ENCODE assay signal across 8 cellular contexts in the genomic region with DNA sequence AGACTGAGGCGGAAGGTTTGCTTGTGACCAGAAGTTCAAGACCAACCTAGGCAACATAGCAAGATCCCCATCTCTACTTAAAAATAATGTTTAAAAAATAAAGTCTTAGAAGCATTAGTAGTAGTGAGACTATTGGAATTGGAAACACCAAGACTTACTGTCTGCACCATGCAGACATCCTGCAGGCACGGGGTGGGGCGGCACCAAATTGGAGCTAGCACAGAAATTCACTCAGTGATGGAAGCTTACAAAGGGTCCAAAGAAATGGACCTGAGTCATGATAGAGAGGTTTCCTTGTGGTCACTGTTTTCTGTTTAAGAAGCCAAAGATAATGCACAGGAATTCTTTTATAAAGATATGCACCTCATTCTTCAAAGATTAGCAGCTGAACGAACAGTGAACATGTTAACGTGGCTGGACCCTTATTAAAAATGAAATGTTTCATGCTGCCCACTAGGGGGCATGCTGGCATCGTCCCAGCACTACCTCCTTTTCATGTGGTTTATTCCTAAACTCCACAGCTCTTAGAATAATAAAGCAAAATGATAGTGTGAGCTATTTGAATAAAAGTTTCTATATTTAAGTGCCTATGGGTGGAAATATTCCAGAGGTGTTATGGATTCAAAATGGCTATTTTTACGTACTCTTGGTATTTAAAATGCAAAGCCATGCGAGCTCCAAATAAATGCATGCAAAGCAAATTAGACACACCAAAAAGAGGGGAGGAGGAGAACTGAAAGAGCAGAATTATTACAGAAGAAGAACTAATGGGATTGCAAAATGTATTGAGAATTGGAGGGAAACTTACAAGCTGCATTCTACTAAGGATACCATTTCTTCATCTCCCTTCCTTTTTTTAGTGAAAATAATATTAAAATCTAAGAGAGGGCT. TPM values are rescaled to one million over a fixed set of nuclear protein-coding genes. Genes with fewer than 3 reads are reported as not detected.
DNase-seq lines count a peak whose midpoint lies in the region; ATAC-seq and TF ChIP-seq lines count a peak whose summit lies in the region.

No MANE protein-coding gene starts in this region.

- no peaks in the 10 kb centered on the region for H3K9me3 Mint-ChIP-seq in activated CD4-positive, alpha-beta memory T cell treated with anti-CD3 and anti-CD28 coated beads for 36 hours
- H3K9me3 Mint-ChIP-seq in naive thymus-derived CD8-positive, alpha-beta T cell: peaks cover 0 to 1% (median 0%) of the 10 kb centered on the region in 9 donors

- no peaks in the 10 kb centered on the region for H3K9me2 ChIP-seq in GM23248 (ENCODE audit: insufficient read depth)

- H3K27ac Mint-ChIP-seq in activated CD4-positive, alpha-beta memory T cell treated with anti-CD3 and anti-CD28 coated beads for 36 hours: no peak overlapping the region
- peak overlapping the region in 1 of 10 donors; percentile 60 for H3K27ac Mint-ChIP-seq in naive thymus-derived CD8-positive, alpha-beta T cell

- no peaks in the 10 kb centered on the region for H3K4me1 ChIP-seq in GM23248 (ENCODE audit: insufficient read depth)
- no peaks in the 10 kb centered on the region for H3K4me1 ChIP-seq in esophagus squamous epithelium
- no peaks in the 10 kb centered on the region for H3K4me1 ChIP-seq in aorta (ENCODE audit: control insufficient read depth in 1 of 2, insufficient read depth in 2 of 2, low read length in 2 of 2)

- peaks cover 34% of the 10 kb centered on the region for H3K36me3 Mint-ChIP-seq in activated CD4-positive, alpha-beta memory T cell treated with anti-CD3 and anti-CD28 coated beads for 36 hours
- peaks cover 0 to 61% (median 8%) of the 10 kb centered on the region in 3 donors for H3K36me3 Mint-ChIP-seq in naive thymus-derived CD8-positive, alpha-beta T cell

- H2AFZ ChIP-seq in GM23248: peak overlapping the region; percentile 33; the same call in 1 of the 2 replicates

- H3K27me3 ChIP-seq in GM23248 (replicated peaks; ENCODE audit: insufficient read depth) (no peaks in the 10 kb centered on the region), esophagus squamous epithelium (no peaks in the 10 kb centered on the region), aorta (ENCODE audit: control insufficient read depth in 1 of 2, insufficient read depth in 2 of 2, low read length in 1 of 2) (no peaks in the 10 kb centered on the region)

- TF ChIP-seq CTCF in esophagus squamous epithelium (IDR thresholded peaks at IDR 0.05): peak; percentile 64 to 85 (median 82)

- no peaks in the 10 kb centered on the region for H3K79me2 ChIP-seq in GM23248 (ENCODE audit: insufficient read depth)

- no peaks in the 10 kb centered on the region for H3K27me3 Mint-ChIP-seq in activated CD4-positive, alpha-beta memory T cell treated with anti-CD3 and anti-CD28 coated beads for 36 hours
- no peaks in the 10 kb centered on the region for H3K27me3 Mint-ChIP-seq in naive thymus-derived CD8-positive, alpha-beta T cell

- intact Hi-C loops in activated CD4-positive, alpha-beta memory T cell treated with anti-CD3 and anti-CD28 coated beads for 36 hours (cut with micrococcal nuclease): loop anchor here (1.0 kb wide), 3 partner anchors 11 to 156 kb away; no protein-coding TSS in a partner anchor
- intact Hi-C loops in esophagus squamous epithelium (cut with DNase I): loop anchor here (5.0 kb wide), 1 partner anchor 151 kb away; no protein-coding TSS in a partner anchor
- intact Hi-C loops in aorta (cut with DNase I): loop anchor here (1.0 to 5.0 kb wide), 3 partner anchors 136 to 155 kb away; partner anchors contain the start of gene ABI1 (in 1 of the 2)

- H3K4me3 ChIP-seq in GM23248: no peak overlapping the region
- no peak overlapping the region for H3K4me3 ChIP-seq in esophagus squamous epithelium
- H3K4me3 ChIP-seq in aorta (ENCODE audit: low read length in 2 of 2): no peak overlapping the region

- WGBS in GM23248 (ENCODE audit: low coverage in 1 of 2, low lambda C conversion rate in 2 of 2, missing lambda C conversion rate in 2 of 2), 2 experiments: 48 to 50% methylated on average over 8 of the region's 8 CpGs
- 56 to 58% methylated on average over 8 of the region's 8 CpGs for WGBS in esophagus squamous epithelium, 2 donors
- 44 to 45% methylated on average over 8 of the region's 8 CpGs for WGBS in aorta, 2 donors

- peaks cover 15% of the 10 kb centered on the region for H3F3A ChIP-seq in GM23248 (ENCODE audit: insufficient read depth)

- H3K36me3 ChIP-seq in GM23248 (ENCODE audit: low read depth) (no peaks in the 10 kb centered on the region; the same call in 1 of the 2 replicates), esophagus squamous epithelium (peaks cover 0 to 87% (median 0%) of the 10 kb centered on the region in 3 donors), aorta (ENCODE audit: control insufficient read depth in 1 of 2, insufficient read depth in 2 of 2, low read length in 1 of 2) (no peaks in the 10 kb centered on the region)

- CTCF ChIA-PET in activated CD4-positive, alpha-beta memory T cell treated with anti-CD3 and anti-CD28 coated beads for 36 hours (lab: Charles Lee): interaction anchor here (0.6 to 3.3 kb wide), 52 partner anchors 8 to 1602 kb away, joined by 3 to 131 read pairs (median 5); partner anchors contain the start of genes ABI1, PDSS1 and YME1L1

- H3K27ac ChIP-seq in GM23248 (no peak overlapping the region), esophagus squamous epithelium (no peak overlapping the region), aorta (ENCODE audit: low read depth in 1 of 2, low read length in 2 of 2) (no peak overlapping the region)

- H3K4me2 ChIP-seq in GM23248 (ENCODE audit: unreplicated experiment): no peak overlapping the region

- no peak for TF ChIP-seq POLR2A in esophagus squamous epithelium (IDR thresholded peaks at IDR 0.05)

- no peak overlapping the region for H3K4me3 Mint-ChIP-seq in activated CD4-positive, alpha-beta memory T cell treated with anti-CD3 and anti-CD28 coated beads for 36 hours
- H3K4me3 Mint-ChIP-seq in naive thymus-derived CD8-positive, alpha-beta T cell: no peak overlapping the region

- H3K4me1 Mint-ChIP-seq in activated CD4-positive, alpha-beta memory T cell treated with anti-CD3 and anti-CD28 coated beads for 36 hours (ENCODE audit: low read depth): peaks cover 4% of the 10 kb centered on the region
- peaks cover 4 to 15% (median 9%) of the 10 kb centered on the region in 4 donors for H3K4me1 Mint-ChIP-seq in naive thymus-derived CD8-positive, alpha-beta T cell

- peak; percentile 59 to 72 for ATAC-seq in naive thymus-derived CD8-positive, alpha-beta T cell
- peak; percentile 82 for ATAC-seq in aorta (ENCODE audit: low FRiP score)
- ATAC-seq in HG03469 (IDR thresholded peaks at IDR 0.05; ENCODE audit: unreplicated experiment): no peak

- no peaks in the 10 kb centered on the region for H4K20me1 ChIP-seq in GM23248 (ENCODE audit: insufficient read depth)

- no peak overlapping the region for H3K9ac ChIP-seq in GM23248

- in situ Hi-C loops in Caki2 (cut with HindIII; ENCODE audit: low pct_unique_long_range_greater_than_20kb, low sequenced_read_pairs) (no loop called here), GM23248 (cut with MboI) (loop anchor here (5.0 kb wide), 1 partner anchor 141 kb away; no protein-coding TSS in a partner anchor)

- POLR2A ChIA-PET in activated CD4-positive, alpha-beta memory T cell treated with anti-CD3 and anti-CD28 coated beads for 36 hours (lab: Charles Lee): interaction anchor here (0.6 to 0.9 kb wide), 3 partner anchors 11 to 20 kb away, joined by 3 to 4 read pairs (median 3); no protein-coding TSS in a partner anchor
- POLR2A ChIA-PET in naive thymus-derived CD8-positive, alpha-beta T cell (lab: Charles Lee): no interaction called here

- DNase-seq in Caki2 (ENCODE audit: low read depth) (peak; percentile 32), GM23248 (peak; percentile 68), NCI-H526 treated with DMSO at 0.1 percent for 48 hours (lab: John Stamatoyannopoulos, UW) (peak; percentile 13), esophagus squamous epithelium (lab: John Stamatoyannopoulos, UW) (no peak), aorta (peak; percentile 77 to 86)
- DNase-seq in activated CD4-positive, alpha-beta memory T cell treated with anti-CD3 and anti-CD28 coated beads for 36 hours: peak; percentile 58
- peak; percentile 20 to 66 (median 41) for DNase-seq in naive thymus-derived CD8-positive, alpha-beta T cell

- H3K9me3 ChIP-seq in GM23248 (ENCODE audit: low read depth) (no peaks in the 10 kb centered on the region), esophagus squamous epithelium (no peaks in the 10 kb centered on the region), aorta (ENCODE audit: control insufficient read depth, low read length) (no peaks in the 10 kb centered on the region)

RNA-seq across cellular contexts. Expression of gene PDSS1, which starts 28.6 kb away (rescaled TPM):
- 8.5 and 8.9 TPM in 2 replicates for total RNA-seq in Caki2 (2014; rRNA removed; shearing (Covaris generic); ENCODE audit: low replicate concordance)
- total RNA-seq in GM23248 (2014; rRNA removed; shearing (Covaris generic)): 4.0 and 5.1 TPM in 2 replicates
- polyA plus RNA-seq in GM23248 (2016; fragmentation: Nextera tagmentation; extraction: Ambion mirVana) (7.2 and 7.3 TPM in 2 replicates), aorta (1 to 10 TPM; 1.8 to 6.6 TPM)
- total RNA-seq in activated CD4-positive, alpha-beta memory T cell treated with anti-CD3 and anti-CD28 coated beads for 36 hours: 10 to 100 TPM; 12.9 to 15.4 TPM
- total RNA-seq in esophagus squamous epithelium (10 to 100 TPM in 3 of 4 donors, 1 to 10 TPM in 1; 7.7 to 21.1 (median 11.7) TPM), aorta (1 to 10 TPM; 2.5 to 4.2 TPM)
- 1 to 10 TPM; 5.4 to 6.0 TPM for total RNA-seq in naive thymus-derived CD8-positive, alpha-beta T cell
- 1 to 10 TPM; 2.9 to 3.9 (median 3.8) TPM for polyA plus RNA-seq in naive thymus-derived CD8-positive, alpha-beta T cell
